In genomic region chr2:232418466-232419244, GRCh38 we compare ENCODE assay signal across 1 cellular context.
TF ChIP-seq lines count a peak whose summit lies in the region.

No MANE protein-coding gene starts in this region.

TF ChIP-seq in K562, 482 proteins besides CTCF, POLR2A, EP300 and RAD21:
- TF ChIP-seq CHD2 (IDR thresholded peaks at IDR 0.05; ENCODE audit: low read depth, low read length) (no peak), RFX7 (CRISPR knock-in tag; IDR thresholded peaks at IDR 0.05) (no peak), EGR1 (conservative IDR thresholded peaks at IDR 0.05) (0 out of 2 replicates have a peak, but pooled peaks have one; percentile 21), NRF1 (conservative IDR thresholded peaks at IDR 0.05 in 1 of 2, IDR thresholded peaks at IDR 0.05 in 1 of 2) (peak; percentile 54 to 57; a peak in 3 of 4 replicates), EZH2 (IDR thresholded peaks at IDR 0.05; ENCODE audit: borderline replicate concordance, low read depth, low read length) (no peak), JUND (IDR thresholded peaks at IDR 0.05; ENCODE audit: borderline replicate concordance, low read depth, low read length) (no peak), JUND (tag; IDR thresholded peaks at IDR 0.05; ENCODE audit: borderline replicate concordance, low read depth, low read length) (no peak), HOMEZ (CRISPR knock-in tag; IDR thresholded peaks at IDR 0.05) (no peak), HNRNPL (IDR thresholded peaks at IDR 0.05; ENCODE audit: low read depth, low read length) (no peak), BDP1 (IDR thresholded peaks at IDR 0.05; ENCODE audit: insufficient read depth, insufficient read length) (no peak), ZFP36 (IDR thresholded peaks at IDR 0.05; ENCODE audit: low read depth, low read length, partially characterized antibody) (no peak), PRPF4 (IDR thresholded peaks at IDR 0.05; ENCODE audit: insufficient read depth, low read depth, low read length, poor library complexity, severe bottlenecking) (no peak), ZBED1 (IDR thresholded peaks at IDR 0.05) (no peak), DLX4 (CRISPR knock-in tag; IDR thresholded peaks at IDR 0.05) (no peak)
- TF ChIP-seq, protein P1, sequence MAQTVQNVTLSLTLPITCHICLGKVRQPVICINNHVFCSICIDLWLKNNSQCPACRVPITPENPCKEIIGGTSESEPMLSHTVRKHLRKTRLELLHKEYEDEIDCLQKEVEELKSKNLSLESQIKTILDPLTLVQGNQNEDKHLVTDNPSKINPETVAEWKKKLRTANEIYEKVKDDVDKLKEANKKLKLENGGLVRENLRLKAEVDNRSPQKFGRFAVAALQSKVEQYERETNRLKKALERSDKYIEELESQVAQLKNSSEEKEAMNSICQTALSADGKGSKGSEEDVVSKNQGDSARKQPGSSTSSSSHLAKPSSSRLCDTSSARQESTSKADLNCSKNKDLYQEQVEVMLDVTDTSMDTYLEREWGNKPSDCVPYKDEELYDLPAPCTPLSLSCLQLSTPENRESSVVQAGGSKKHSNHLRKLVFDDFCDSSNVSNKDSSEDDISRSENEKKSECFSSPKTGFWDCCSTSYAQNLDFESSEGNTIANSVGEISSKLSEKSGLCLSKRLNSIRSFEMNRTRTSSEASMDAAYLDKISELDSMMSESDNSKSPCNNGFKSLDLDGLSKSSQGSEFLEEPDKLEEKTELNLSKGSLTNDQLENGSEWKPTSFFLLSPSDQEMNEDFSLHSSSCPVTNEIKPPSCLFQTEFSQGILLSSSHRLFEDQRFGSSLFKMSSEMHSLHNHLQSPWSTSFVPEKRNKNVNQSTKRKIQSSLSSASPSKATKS (CRISPR knock-in tag; IDR thresholded peaks at IDR 0.05) = no peak
- TF ChIP-seq, protein P2, sequence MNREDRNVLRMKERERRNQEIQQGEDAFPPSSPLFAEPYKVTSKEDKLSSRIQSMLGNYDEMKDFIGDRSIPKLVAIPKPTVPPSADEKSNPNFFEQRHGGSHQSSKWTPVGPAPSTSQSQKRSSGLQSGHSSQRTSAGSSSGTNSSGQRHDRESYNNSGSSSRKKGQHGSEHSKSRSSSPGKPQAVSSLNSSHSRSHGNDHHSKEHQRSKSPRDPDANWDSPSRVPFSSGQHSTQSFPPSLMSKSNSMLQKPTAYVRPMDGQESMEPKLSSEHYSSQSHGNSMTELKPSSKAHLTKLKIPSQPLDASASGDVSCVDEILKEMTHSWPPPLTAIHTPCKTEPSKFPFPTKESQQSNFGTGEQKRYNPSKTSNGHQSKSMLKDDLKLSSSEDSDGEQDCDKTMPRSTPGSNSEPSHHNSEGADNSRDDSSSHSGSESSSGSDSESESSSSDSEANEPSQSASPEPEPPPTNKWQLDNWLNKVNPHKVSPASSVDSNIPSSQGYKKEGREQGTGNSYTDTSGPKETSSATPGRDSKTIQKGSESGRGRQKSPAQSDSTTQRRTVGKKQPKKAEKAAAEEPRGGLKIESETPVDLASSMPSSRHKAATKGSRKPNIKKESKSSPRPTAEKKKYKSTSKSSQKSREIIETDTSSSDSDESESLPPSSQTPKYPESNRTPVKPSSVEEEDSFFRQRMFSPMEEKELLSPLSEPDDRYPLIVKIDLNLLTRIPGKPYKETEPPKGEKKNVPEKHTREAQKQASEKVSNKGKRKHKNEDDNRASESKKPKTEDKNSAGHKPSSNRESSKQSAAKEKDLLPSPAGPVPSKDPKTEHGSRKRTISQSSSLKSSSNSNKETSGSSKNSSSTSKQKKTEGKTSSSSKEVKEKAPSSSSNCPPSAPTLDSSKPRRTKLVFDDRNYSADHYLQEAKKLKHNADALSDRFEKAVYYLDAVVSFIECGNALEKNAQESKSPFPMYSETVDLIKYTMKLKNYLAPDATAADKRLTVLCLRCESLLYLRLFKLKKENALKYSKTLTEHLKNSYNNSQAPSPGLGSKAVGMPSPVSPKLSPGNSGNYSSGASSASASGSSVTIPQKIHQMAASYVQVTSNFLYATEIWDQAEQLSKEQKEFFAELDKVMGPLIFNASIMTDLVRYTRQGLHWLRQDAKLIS (CRISPR knock-in tag; IDR thresholded peaks at IDR 0.05) = no peak
- TF ChIP-seq, protein P3, sequence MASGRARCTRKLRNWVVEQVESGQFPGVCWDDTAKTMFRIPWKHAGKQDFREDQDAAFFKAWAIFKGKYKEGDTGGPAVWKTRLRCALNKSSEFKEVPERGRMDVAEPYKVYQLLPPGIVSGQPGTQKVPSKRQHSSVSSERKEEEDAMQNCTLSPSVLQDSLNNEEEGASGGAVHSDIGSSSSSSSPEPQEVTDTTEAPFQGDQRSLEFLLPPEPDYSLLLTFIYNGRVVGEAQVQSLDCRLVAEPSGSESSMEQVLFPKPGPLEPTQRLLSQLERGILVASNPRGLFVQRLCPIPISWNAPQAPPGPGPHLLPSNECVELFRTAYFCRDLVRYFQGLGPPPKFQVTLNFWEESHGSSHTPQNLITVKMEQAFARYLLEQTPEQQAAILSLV (tag; IDR thresholded peaks at IDR 0.05) = no peak
